Comparison of ENCODE assay signal across 10 cellular contexts in genomic region chr1:193540511-193540910, GRCh38.
DNase-seq lines count a peak whose midpoint lies in the region; ATAC-seq lines count a peak whose summit lies in the region.
"Had no signal": no experiment of that assay in that cellular context is flagged by ENCODE, and none has a peak within 500 bp of the region (broad histone marks: within the 10 kb centered on the region; RNA-seq: fewer than 3 reads in every experiment).

No MANE protein-coding gene starts in this region.

- no peak for DNase-seq in activated T-cell treated with anti-CD3 and anti-CD28 coated beads, Interleukin-2, amount 50 U/mL, for 72 hours
- no peak for DNase-seq in activated T-cell treated with anti-CD3 and anti-CD28 coated beads, Interleukin-2, amount 50 U/mL, for 48 hours
- DNase-seq in RPMI8226 (peak; percentile 49), NCI-H748 treated with DMSO at 0.1 percent for 48 hours (lab: John Stamatoyannopoulos, UW) (no peak), NCI-H2196 (lab: John Stamatoyannopoulos, UW; ENCODE audit: unreplicated experiment) (no peak), middle frontal gyrus (ENCODE audit: extremely low spot score, low spot score) (no peak)
- no peak for DNase-seq in stimulated activated naive B cell treated with anti-CD40 and anti-IgM and Interleukin-4, amounts not matched to agents 10 μg/mL and 1 μg/mL and 100 μg/mL, for 72 hours
- DNase-seq: NCI-H1436 treated with DMSO at 0.1 percent for 48 hours, occipital lobe had no signal

- no peaks in the 10 kb centered on the region for H3K36me3 Mint-ChIP-seq in activated T-cell treated with anti-CD3 and anti-CD28 coated beads, Interleukin-2, amount 50 U/mL, for 72 hours (ENCODE audit: insufficient read depth in 2 of 2)
- no peaks in the 10 kb centered on the region for H3K36me3 Mint-ChIP-seq in stimulated activated naive B cell treated with anti-CD40 and anti-IgM and Interleukin-4, amounts not matched to agents 10 μg/mL and 1 μg/mL and 100 μg/mL, for 72 hours

- peak overlapping the region; percentile 79 to 90 for H3K4me3 Mint-ChIP-seq in activated T-cell treated with anti-CD3 and anti-CD28 coated beads, Interleukin-2, amount 50 U/mL, for 72 hours
- peak overlapping the region; percentile 74 to 81 for H3K4me3 Mint-ChIP-seq in stimulated activated naive B cell treated with anti-CD40 and anti-IgM and Interleukin-4, amounts not matched to agents 10 μg/mL and 1 μg/mL and 100 μg/mL, for 72 hours

- peak in 1 of 2 donors; percentile 14 for ATAC-seq in activated T-cell treated with anti-CD3 and anti-CD28 coated beads, Interleukin-2, amount 50 U/mL, for 72 hours (replicated peaks in 1 of 2)
- peak; percentile 0 for ATAC-seq in HG02884 (IDR thresholded peaks at IDR 0.05; ENCODE audit: unreplicated experiment)
- ATAC-seq in stimulated activated naive B cell treated with anti-CD40 and anti-IgM and Interleukin-4, amounts not matched to agents 10 μg/mL and 1 μg/mL and 100 μg/mL, for 72 hours (replicated peaks): peak; percentile 10

- peaks cover 63% of the 10 kb centered on the region for H3K4me1 Mint-ChIP-seq in activated T-cell treated with anti-CD3 and anti-CD28 coated beads, Interleukin-2, amount 50 U/mL, for 72 hours (ENCODE audit: low read depth)
- H3K4me1 Mint-ChIP-seq in stimulated activated naive B cell treated with anti-CD40 and anti-IgM and Interleukin-4, amounts not matched to agents 10 μg/mL and 1 μg/mL and 100 μg/mL, for 72 hours: peaks cover 20 to 38% of the 10 kb centered on the region in 2 donors

- H3K27ac Mint-ChIP-seq in activated T-cell treated with anti-CD3 and anti-CD28 coated beads, Interleukin-2, amount 50 U/mL, for 72 hours: peak overlapping the region; percentile 89
- peak overlapping the region; percentile 37 for H3K27ac Mint-ChIP-seq in stimulated activated naive B cell treated with anti-CD40 and anti-IgM and Interleukin-4, amounts not matched to agents 10 μg/mL and 1 μg/mL and 100 μg/mL, for 72 hours

- no peaks in the 10 kb centered on the region for H3K9me3 Mint-ChIP-seq in activated T-cell treated with anti-CD3 and anti-CD28 coated beads, Interleukin-2, amount 50 U/mL, for 72 hours
- no peaks in the 10 kb centered on the region for H3K9me3 Mint-ChIP-seq in stimulated activated naive B cell treated with anti-CD40 and anti-IgM and Interleukin-4, amounts not matched to agents 10 μg/mL and 1 μg/mL and 100 μg/mL, for 72 hours

- H3K27me3 Mint-ChIP-seq in activated T-cell treated with anti-CD3 and anti-CD28 coated beads, Interleukin-2, amount 50 U/mL, for 72 hours (ENCODE audit: low read depth): no peaks in the 10 kb centered on the region
- no peaks in the 10 kb centered on the region for H3K27me3 Mint-ChIP-seq in stimulated activated naive B cell treated with anti-CD40 and anti-IgM and Interleukin-4, amounts not matched to agents 10 μg/mL and 1 μg/mL and 100 μg/mL, for 72 hours
